ENCODE assay signal across 24 cellular contexts in genomic region chr5:5239191-5239590, GRCh38.
"Had no signal": no experiment of that assay in that cellular context is flagged by ENCODE, and none has a peak within 500 bp of the region (broad histone marks: within the 10 kb centered on the region; RNA-seq: fewer than 3 reads in every experiment).

No MANE protein-coding gene starts in this region.

- H3K27ac Mint-ChIP-seq: T-cell had no signal

- H3K9me3 ChIP-seq: MG63, SJCRH30 had no signal

- H3K27ac ChIP-seq: RWPE1, SJCRH30 had no signal

- ATAC-seq: Panc1, PC-3, T-cell had no signal

- H3K36me3 Mint-ChIP-seq: T-cell had no signal

- H3K36me3 ChIP-seq: MG63, SJCRH30 had no signal

- H3K4me3 ChIP-seq: MG63, SJCRH30 had no signal

- H3K4me1 ChIP-seq: SJCRH30 had no signal

- H3K27me3 ChIP-seq: SJCRH30 had no signal

- H3K4me3 Mint-ChIP-seq: T-cell had no signal

- DNase-seq: Karpas-422; KG1; MG63; NCI-H1092; NCI-H1105 treated with DMSO at 0.1 percent for 48 hours; NCI-H1436; NCI-H187; NCI-H2029; NCI-H2081 treated with DMSO at 0.1 percent for 48 hours; NCI-H2171; NCI-H226; NCI-H446; NCI-H510A; NCI-H524 treated with DMSO at 0.1 percent for 48 hours; NCI-H69; NCI-H774; NK-92 treated with Interleukin-12 subunit alpha and Interleukin-12 subunit beta, amount 100 ng/mL, for 24 hours; PC-3; SHP77 treated with DMSO at 0.1 percent for 48 hours; SJCRH30; SW 1271; T-cell had no signal

- H3K4me1 Mint-ChIP-seq: T-cell had no signal
